9 cellular contexts compared by ENCODE assay signal in the genomic region with DNA sequence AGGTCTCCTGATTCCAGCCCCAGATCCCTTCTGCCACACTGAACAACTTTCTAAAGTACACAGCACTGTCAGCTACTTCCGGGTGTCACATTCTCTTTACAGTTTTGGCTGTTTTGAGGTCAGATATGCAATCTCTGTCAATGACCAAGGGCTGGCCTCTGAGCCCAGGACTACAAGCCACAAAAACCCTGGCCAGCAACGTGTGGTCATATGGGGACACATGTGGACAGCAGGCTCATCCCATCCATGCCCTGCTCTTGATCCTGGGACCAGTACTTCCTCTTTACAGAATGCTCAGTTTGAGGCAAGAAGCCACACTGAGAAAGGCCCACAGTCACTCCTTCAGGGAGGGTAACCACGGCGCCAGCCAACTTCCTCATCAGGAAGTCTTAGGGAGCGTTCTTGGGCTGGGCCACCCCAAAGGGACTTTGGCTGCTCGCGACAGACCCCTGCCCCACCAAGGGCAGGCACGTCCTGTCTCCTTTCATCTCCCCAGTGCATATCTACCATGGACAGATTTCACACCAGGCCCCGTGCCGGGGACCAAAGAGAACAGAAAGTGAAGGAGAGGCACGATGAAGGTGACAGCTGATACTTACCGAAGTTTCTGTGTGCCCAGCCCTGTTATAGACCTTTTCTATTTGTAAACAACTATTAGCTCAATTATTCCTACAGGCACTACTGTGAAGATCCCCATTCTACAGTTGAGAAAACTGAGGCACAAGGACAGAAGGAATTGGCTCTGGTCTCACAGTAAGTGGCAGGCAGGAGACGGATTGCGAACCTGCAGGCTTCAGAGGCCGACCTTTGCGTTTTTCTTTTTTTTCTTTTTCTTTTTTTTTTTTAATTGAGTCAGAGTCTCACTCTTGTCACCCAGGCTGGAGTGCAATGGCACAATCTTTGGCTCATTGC. TPM values are rescaled to one million over a fixed set of nuclear protein-coding genes. Genes with fewer than 3 reads are reported as not detected.
DNase-seq lines count a peak whose midpoint lies in the region; ATAC-seq and TF ChIP-seq lines count a peak whose summit lies in the region.
"Had no signal": no experiment of that assay in that cellular context is flagged by ENCODE, and none has a peak within 500 bp of the region (broad histone marks: within the 10 kb centered on the region; RNA-seq: fewer than 3 reads in every experiment).

No MANE protein-coding gene starts in this region.

- no peaks in the 10 kb centered on the region for H3K27me3 Mint-ChIP-seq in activated CD8-positive, alpha-beta T cell treated with anti-CD3 and anti-CD28 coated beads for 36 hours

- intact Hi-C loops in activated CD8-positive, alpha-beta T cell treated with anti-CD3 and anti-CD28 coated beads for 36 hours (cut with micrococcal nuclease): no loop called here

- peaks cover 55% of the 10 kb centered on the region for H3K36me3 Mint-ChIP-seq in activated CD8-positive, alpha-beta T cell treated with anti-CD3 and anti-CD28 coated beads for 36 hours (ENCODE audit: low read depth)

- DNase-seq in AML-193 (lab: John Stamatoyannopoulos, UW) (peak; percentile 95 to 96), left lobe of liver (ENCODE audit: low spot score) (peak; percentile 56), NCI-H128 (lab: John Stamatoyannopoulos, UW; ENCODE audit: unreplicated experiment) (no peak), NCI-H1092 treated with DMSO at 0.1 percent for 48 hours (lab: John Stamatoyannopoulos, UW) (no peak), kidney glomerular epithelial cell (lab: John Stamatoyannopoulos, UW) (no peak)
- DNase-seq in activated CD8-positive, alpha-beta T cell treated with anti-CD3 and anti-CD28 coated beads for 36 hours: peak; percentile 56

- H3K4me3 Mint-ChIP-seq in activated CD8-positive, alpha-beta T cell treated with anti-CD3 and anti-CD28 coated beads for 36 hours: peak overlapping the region; percentile 63

- no peak for TF ChIP-seq CTCF in activated CD8-positive, alpha-beta T cell treated with anti-CD3 and anti-CD28 coated beads for 36 hours (IDR thresholded peaks at IDR 0.05)

- ATAC-seq in GM19351 (IDR thresholded peaks at IDR 0.05; ENCODE audit: unreplicated experiment): peak; percentile 74
- peak; percentile 72 for ATAC-seq in HG03342 (IDR thresholded peaks at IDR 0.05; ENCODE audit: unreplicated experiment)
- ATAC-seq in activated CD8-positive, alpha-beta T cell treated with anti-CD3 and anti-CD28 coated beads for 36 hours: peak; percentile 70
- peak; percentile 70 for ATAC-seq in left lobe of liver

- H3K4me1 Mint-ChIP-seq in activated CD8-positive, alpha-beta T cell treated with anti-CD3 and anti-CD28 coated beads for 36 hours (ENCODE audit: low read depth): peaks cover 68% of the 10 kb centered on the region

- CTCF ChIA-PET in activated CD8-positive, alpha-beta T cell treated with anti-CD3 and anti-CD28 coated beads for 36 hours (lab: Charles Lee): interaction anchor here (0.6 to 2.9 kb wide), 6 partner anchors 10 to 45 kb away, joined by 3 to 12 read pairs (median 4); a partner anchor contains a TSS

- no peaks in the 10 kb centered on the region for H3K9me3 Mint-ChIP-seq in activated CD8-positive, alpha-beta T cell treated with anti-CD3 and anti-CD28 coated beads for 36 hours

- POLR2A ChIA-PET in activated CD8-positive, alpha-beta T cell treated with anti-CD3 and anti-CD28 coated beads for 36 hours (lab: Charles Lee): interaction anchor here (0.6 to 5.8 kb wide), 4 partner anchors 12 to 36 kb away, joined by 3 to 32 read pairs (median 3); no protein-coding TSS in a partner anchor

- H3K27ac Mint-ChIP-seq in activated CD8-positive, alpha-beta T cell treated with anti-CD3 and anti-CD28 coated beads for 36 hours: peak overlapping the region; percentile 91

RNA-seq across cellular contexts. Expression of a gene that starts 37.3 kb away (rescaled TPM):
- 100 to 1,000 TPM; 142 to 143 TPM for total RNA-seq in activated CD8-positive, alpha-beta T cell treated with anti-CD3 and anti-CD28 coated beads for 36 hours
- total RNA-seq in left lobe of liver: 9.1 TPM

RNA-seq across cellular contexts. Expression of a gene that starts 43.2 kb away (rescaled TPM):
- total RNA-seq in activated CD8-positive, alpha-beta T cell treated with anti-CD3 and anti-CD28 coated beads for 36 hours: not detected
- not detected for total RNA-seq in left lobe of liver
- total RNA-seq: mononuclear cell had no signal

Comparison
In these comparisons a context has a peak if more than half of its experiments do, and no peak if none do; other contexts are left out.
1. DNase-seq: peak in AML-193 (2 of 2), activated CD8-positive, alpha-beta T cell treated with anti-CD3 and anti-CD28 coated beads for 36 hours (single experiment) and left lobe of liver (single experiment); none in NCI-H128 (single experiment), NCI-H1092 treated with DMSO at 0.1 percent for 48 hours (single experiment) and kidney glomerular epithelial cell (single experiment).
2. RNA of a gene that starts 37.3 kb away (total RNA-seq): 142 to 143 TPM in activated CD8-positive, alpha-beta T cell treated with anti-CD3 and anti-CD28 coated beads for 36 hours; 9.1 TPM in left lobe of liver (single experiment); every median in the first group is over 10 times any median in the second.
3. Peak in every context shown above with its lines, with median percentiles within 50 percentile points of each other: ATAC-seq.